8 cellular contexts compared by ENCODE assay signal in the genomic region with DNA sequence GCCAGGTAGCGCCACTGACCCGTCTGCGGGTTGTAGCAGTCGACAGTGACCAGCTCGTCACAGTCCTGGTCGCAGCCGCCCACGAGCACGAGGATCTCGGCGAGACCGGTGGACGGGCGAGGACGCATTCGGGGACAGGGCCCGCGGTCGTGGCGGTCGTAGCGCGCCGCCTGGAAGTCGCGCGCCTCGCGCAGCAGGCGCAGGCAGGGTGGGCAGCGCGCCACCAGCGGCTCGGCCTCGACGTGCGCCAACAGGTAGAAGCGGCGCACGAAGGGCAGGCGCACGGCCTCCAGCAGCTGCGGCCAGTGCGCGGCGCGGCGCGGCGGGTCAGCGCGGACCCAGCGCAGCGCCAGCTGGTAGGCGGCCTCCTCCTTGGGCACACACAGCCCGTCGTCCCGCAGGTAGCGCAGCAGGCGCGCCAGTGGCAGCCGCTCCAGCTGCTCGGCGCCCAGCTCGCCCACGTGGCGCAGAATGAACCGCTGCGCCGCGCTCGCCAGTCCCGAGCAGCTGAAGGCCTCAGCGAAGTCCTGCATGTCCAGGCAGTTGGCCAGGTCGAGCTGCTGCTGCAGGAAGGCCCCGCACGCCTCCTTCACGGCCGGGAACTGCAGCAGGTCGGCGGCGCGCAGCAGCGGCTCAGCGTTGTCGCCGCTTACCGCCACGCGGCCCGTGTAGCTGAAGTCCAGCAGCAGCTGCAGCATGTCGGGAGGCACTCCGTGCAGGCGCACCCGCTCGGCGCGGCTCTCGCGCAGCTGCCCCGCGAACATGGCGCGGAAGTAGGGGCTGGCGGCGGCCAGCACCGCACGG. TPM values are rescaled to one million over a fixed set of nuclear protein-coding genes. Genes with fewer than 3 reads are reported as not detected.
DNase-seq lines count a peak whose midpoint lies in the region; ATAC-seq and FAIRE-seq lines count a peak whose summit lies in the region.

No MANE protein-coding gene starts in this region.

- H2AFZ ChIP-seq in ACC112 (ENCODE audit: low read length, unreplicated experiment): no peak overlapping the region

- H3K4me3 Mint-ChIP-seq in stimulated activated naive B cell treated with anti-CD40 and anti-IgM and Interleukin-4, amounts not matched to agents 10 μg/mL and 1 μg/mL and 100 μg/mL, for 72 hours: peak overlapping the region; percentile 91 to 93

- peak overlapping the region; percentile 92 for H3K27ac Mint-ChIP-seq in stimulated activated naive B cell treated with anti-CD40 and anti-IgM and Interleukin-4, amounts not matched to agents 10 μg/mL and 1 μg/mL and 100 μg/mL, for 72 hours

- peaks cover 37% of the 10 kb centered on the region for H3K4me1 ChIP-seq in ACC112 (ENCODE audit: control insufficient read depth, insufficient read depth, low read length, unreplicated experiment)

- H3K27me3 ChIP-seq in ACC112 (ENCODE audit: insufficient read depth, low read length): no peaks in the 10 kb centered on the region

- peaks cover 51% of the 10 kb centered on the region for H3K79me2 ChIP-seq in ACC112 (ENCODE audit: control insufficient read depth, insufficient read depth, low read length, unreplicated experiment)

- H3K4me3 ChIP-seq in ACC112 (ENCODE audit: low read depth, low read length): peak overlapping the region; percentile 95

- H3K4me1 Mint-ChIP-seq in stimulated activated naive B cell treated with anti-CD40 and anti-IgM and Interleukin-4, amounts not matched to agents 10 μg/mL and 1 μg/mL and 100 μg/mL, for 72 hours: peaks cover 26 to 50% of the 10 kb centered on the region in 2 donors

- ATAC-seq in GM18517 (IDR thresholded peaks at IDR 0.05; ENCODE audit: unreplicated experiment) (peak; percentile 41), HG03045 (IDR thresholded peaks at IDR 0.05; ENCODE audit: unreplicated experiment) (peak; percentile 13), left colon (peak; percentile 51)
- peak; percentile 47 to 54 for ATAC-seq in stimulated activated naive B cell treated with anti-CD40 and anti-IgM and Interleukin-4, amounts not matched to agents 10 μg/mL and 1 μg/mL and 100 μg/mL, for 72 hours (replicated peaks)

- H3K36me3 Mint-ChIP-seq in stimulated activated naive B cell treated with anti-CD40 and anti-IgM and Interleukin-4, amounts not matched to agents 10 μg/mL and 1 μg/mL and 100 μg/mL, for 72 hours: peaks cover 4 to 24% of the 10 kb centered on the region in 2 donors

- H3K36me3 ChIP-seq in ACC112 (ENCODE audit: insufficient read depth, low read length): peaks cover under 1% of the 10 kb centered on the region; the same call in 1 of the 2 replicates

- no peaks in the 10 kb centered on the region for H3K27me3 Mint-ChIP-seq in stimulated activated naive B cell treated with anti-CD40 and anti-IgM and Interleukin-4, amounts not matched to agents 10 μg/mL and 1 μg/mL and 100 μg/mL, for 72 hours

- H3K9me3 Mint-ChIP-seq in stimulated activated naive B cell treated with anti-CD40 and anti-IgM and Interleukin-4, amounts not matched to agents 10 μg/mL and 1 μg/mL and 100 μg/mL, for 72 hours: no peaks in the 10 kb centered on the region

- intact Hi-C loops in left colon (cut with DNase I, micrococcal nuclease): no loop called here

- FAIRE-seq in RCC 7860 (lab: Jason Lieb, UNC): no peak

- DNase-seq in RPMI8226: peak; percentile 76
- peak in 27 of 61 donors; percentile 26 to 91 (median 57) for DNase-seq in caudate nucleus (lab: John Stamatoyannopoulos, UW)
- DNase-seq in left colon: peak in 1 of 2 donors; percentile 60
- no peak for DNase-seq in stimulated activated naive B cell treated with anti-CD40 and anti-IgM and Interleukin-4, amounts not matched to agents 10 μg/mL and 1 μg/mL and 100 μg/mL, for 72 hours
- DNase-seq in RCC 7860 (ENCODE audit: low spot score): no peak

- H3K27ac ChIP-seq in ACC112 (ENCODE audit: low read depth, low read length) (peak overlapping the region; percentile 99), caudate nucleus (ENCODE audit: low read depth, low read length) (peak overlapping the region; percentile 95)

RNA-seq across cellular contexts. Expression of a gene that starts 0.6 kb away (rescaled TPM):
- 10 to 100 TPM in 1 of 2 donors, 1 to 10 TPM in 1; 8.0 to 14.0 TPM for total RNA-seq in left colon

RNA-seq across cellular contexts. Expression of a gene that starts 11.5 kb away (rescaled TPM):
- 10 to 100 TPM in 1 of 2 donors, 1 to 10 TPM in 1; 6.7 to 11.2 TPM for total RNA-seq in left colon

RNA-seq across cellular contexts. Expression of a gene that starts 22.3 kb away (rescaled TPM):
- total RNA-seq in left colon: 10 to 100 TPM; 32.4 to 43.2 TPM

RNA-seq across cellular contexts. Expression of a gene that starts 22.6 kb away (rescaled TPM):
- total RNA-seq in left colon: 10 to 100 TPM in 1 of 2 donors, 1 to 10 TPM in 1; 7.0 to 10.9 TPM

RNA-seq across cellular contexts. Expression of a gene that starts 47.0 kb away (rescaled TPM):
- total RNA-seq in left colon: under 1 TPM in 1 of 2 donors, not detected in 1; 0.14 TPM
